ENCODE assay signal across 17 cellular contexts in the genomic region with DNA sequence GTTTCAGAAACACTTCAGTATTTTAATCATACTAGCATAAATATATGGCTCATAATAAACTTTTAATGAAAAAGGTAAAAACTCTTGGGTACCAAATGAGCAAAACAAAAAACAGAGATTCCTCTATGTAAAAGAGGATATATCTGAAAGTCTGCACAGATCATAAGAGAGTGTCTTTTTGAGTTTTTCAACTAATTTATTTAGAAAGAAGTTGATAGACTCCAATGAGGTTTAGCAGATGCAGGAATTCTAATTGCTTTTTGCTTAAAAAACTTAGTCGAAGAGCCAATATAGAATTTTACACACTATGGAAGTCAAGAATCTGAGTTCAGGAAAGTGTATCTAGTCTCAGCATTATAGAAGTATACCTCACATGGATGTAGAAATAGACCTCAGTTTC. TPM values are rescaled to one million over a fixed set of nuclear protein-coding genes. Genes with fewer than 3 reads are reported as not detected.
DNase-seq lines count a peak whose midpoint lies in the region; ATAC-seq and TF ChIP-seq lines count a peak whose summit lies in the region.
"Had no signal": no experiment of that assay in that cellular context is flagged by ENCODE, and none has a peak within 500 bp of the region (broad histone marks: within the 10 kb centered on the region; RNA-seq: fewer than 3 reads in every experiment).

No MANE protein-coding gene starts in this region.

- H3K4me3 Mint-ChIP-seq in brain (peak overlapping the region in 4 of 5 experiments; percentile 2 to 48 (median 34)), osteocyte (ENCODE audit: unreplicated experiment) (no peak overlapping the region)
- no peak overlapping the region for H3K4me3 Mint-ChIP-seq in activated T-helper 17 cell treated with anti-CD3 and anti-CD28 coated beads, Interleukin-2, amount 50 U/mL, for 72 hours
- H3K4me3 Mint-ChIP-seq: activated CD8-positive, alpha-beta T cell treated with anti-CD3 and anti-CD28 coated beads, Interleukin-2, amount 10 ng/mL, durations not matched to agents 7 days and 5 days; H9; naive thymus-derived CD4-positive, alpha-beta T cell; stimulated activated effector memory CD8-positive, alpha-beta T cell treated with anti-CD3 and anti-CD28 coated beads, Interleukin-12 subunit alpha, Interleukin-12 subunit beta, amount 100 ng/mL, for 72 hours had no signal

- H3K4me1 Mint-ChIP-seq in brain (peaks cover 38% of the 10 kb centered on the region), osteocyte (ENCODE audit: unreplicated experiment) (peaks cover 39% of the 10 kb centered on the region)
- peaks cover 14% of the 10 kb centered on the region for H3K4me1 Mint-ChIP-seq in activated T-helper 17 cell treated with anti-CD3 and anti-CD28 coated beads, Interleukin-2, amount 50 U/mL, for 72 hours

- H3K36me3 Mint-ChIP-seq in brain (peaks cover 2% of the 10 kb centered on the region), osteocyte (ENCODE audit: unreplicated experiment) (no peaks in the 10 kb centered on the region)
- H3K36me3 Mint-ChIP-seq in activated T-helper 17 cell treated with anti-CD3 and anti-CD28 coated beads, Interleukin-2, amount 50 U/mL, for 72 hours (ENCODE audit: low read depth): peaks cover 16% of the 10 kb centered on the region

- no peak for TF ChIP-seq CTCF in brain (conservative IDR thresholded peaks at IDR 0.05)
- no peak for TF ChIP-seq CTCF in osteocyte (IDR thresholded peaks at IDR 0.05)

- no peak for ATAC-seq in activated T-helper 17 cell treated with anti-CD3 and anti-CD28 coated beads, Interleukin-2, amount 50 U/mL, for 72 hours (replicated peaks)
- ATAC-seq: activated CD8-positive, alpha-beta T cell treated with anti-CD3 and anti-CD28 coated beads, Interleukin-2, amount 10 ng/mL, durations not matched to agents 7 days and 5 days; left lobe of liver; naive thymus-derived CD4-positive, alpha-beta T cell; sciatic nerve; stimulated activated effector memory CD8-positive, alpha-beta T cell treated with anti-CD3 and anti-CD28 coated beads, Interleukin-12 subunit alpha, Interleukin-12 subunit beta, amount 100 ng/mL, for 72 hours had no signal

- H3K27me3 Mint-ChIP-seq in brain: peaks cover 26% of the 10 kb centered on the region
- no peaks in the 10 kb centered on the region for H3K27me3 Mint-ChIP-seq in osteocyte (ENCODE audit: unreplicated experiment)
- H3K27me3 Mint-ChIP-seq in activated T-helper 17 cell treated with anti-CD3 and anti-CD28 coated beads, Interleukin-2, amount 50 U/mL, for 72 hours: no peaks in the 10 kb centered on the region

- H3K9me3 Mint-ChIP-seq in brain (peaks cover 0 to 4% (median 0%) of the 10 kb centered on the region in 5 experiments), osteocyte (ENCODE audit: unreplicated experiment) (no peaks in the 10 kb centered on the region)
- no peaks in the 10 kb centered on the region for H3K9me3 Mint-ChIP-seq in activated T-helper 17 cell treated with anti-CD3 and anti-CD28 coated beads, Interleukin-2, amount 50 U/mL, for 72 hours
- H3K9me3 Mint-ChIP-seq: H9; naive thymus-derived CD4-positive, alpha-beta T cell; stimulated activated effector memory CD8-positive, alpha-beta T cell treated with anti-CD3 and anti-CD28 coated beads, Interleukin-12 subunit alpha, Interleukin-12 subunit beta, amount 100 ng/mL, for 72 hours had no signal

- H3K27ac Mint-ChIP-seq in brain: peak overlapping the region in 1 of 5 experiments; percentile 84
- peak overlapping the region; percentile 58 for H3K27ac Mint-ChIP-seq in osteocyte (ENCODE audit: unreplicated experiment)
- no peak overlapping the region for H3K27ac Mint-ChIP-seq in activated T-helper 17 cell treated with anti-CD3 and anti-CD28 coated beads, Interleukin-2, amount 50 U/mL, for 72 hours
- H3K27ac Mint-ChIP-seq: activated CD8-positive, alpha-beta T cell treated with anti-CD3 and anti-CD28 coated beads, Interleukin-2, amount 10 ng/mL, durations not matched to agents 7 days and 5 days; stimulated activated effector memory CD8-positive, alpha-beta T cell treated with anti-CD3 and anti-CD28 coated beads, Interleukin-12 subunit alpha, Interleukin-12 subunit beta, amount 100 ng/mL, for 72 hours had no signal

- peak; percentile 5 for DNase-seq in A172 (ENCODE audit: low spot score)
- DNase-seq in DMS53 (lab: John Stamatoyannopoulos, UW): peak; percentile 47
- no peak for DNase-seq in osteocyte (ENCODE audit: extremely low spot score, unreplicated experiment)
- DNase-seq in T-helper 1 cell: no peak
- no peak for DNase-seq in stimulated activated CD4-positive, alpha-beta T cell treated with anti-CD3 and anti-CD28 coated beads, Interleukin-4, amount 100 ng/mL, for 4 hours
- DNase-seq: activated CD8-positive, alpha-beta T cell treated with anti-CD3 and anti-CD28 coated beads, Interleukin-2, amount 10 ng/mL, durations not matched to agents 7 days and 5 days; amniotic stem cell; cortex of kidney; H9; head of caudate nucleus; naive thymus-derived CD4-positive, alpha-beta T cell; NCI-H1048 had no signal

RNA-seq across cellular contexts. Expression of a gene that starts 3.4 kb away (rescaled TPM):
- 22.7 and 26.0 TPM in 2 replicates for total RNA-seq in A172 (2014; rRNA removed; shearing (Covaris generic))
- polyA plus RNA-seq in brain (ENCODE audit: insufficient read depth, low read depth, low replicate concordance): 17.4 TPM
- 43.9 and 56.5 TPM in 2 replicates for total RNA-seq in osteocyte
- total RNA-seq in activated T-helper 17 cell treated with anti-CD3 and anti-CD28 coated beads, Interleukin-2, amount 50 U/mL, for 72 hours: 10 to 100 TPM; 45.2 to 50.1 TPM

RNA-seq across cellular contexts. Expression of a gene that starts 5.1 kb away (rescaled TPM):
- 0.53 and 2.4 TPM in 2 replicates for total RNA-seq in A172 (2014; rRNA removed; shearing (Covaris generic))
- polyA plus RNA-seq in brain (ENCODE audit: insufficient read depth, low read depth, low replicate concordance): 0.46 TPM
- 4.3 and 4.9 TPM in 2 replicates for total RNA-seq in osteocyte
- total RNA-seq in activated T-helper 17 cell treated with anti-CD3 and anti-CD28 coated beads, Interleukin-2, amount 50 U/mL, for 72 hours: under 1 TPM; 0.06 to 0.95 TPM

Comparison
In these comparisons a context has a peak if more than half of its experiments do, and no peak if none do; other contexts are left out.
1. DNase-seq: peak in A172 (single experiment) and DMS53 (single experiment); none in osteocyte (single experiment), T-helper 1 cell (0 of 5) and stimulated activated CD4-positive, alpha-beta T cell treated with anti-CD3 and anti-CD28 coated beads, Interleukin-4, amount 100 ng/mL, for 4 hours (0 of 2).
2. H3K4me3 Mint-ChIP-seq: peak in brain (4 of 5); none in osteocyte (single experiment) and activated T-helper 17 cell treated with anti-CD3 and anti-CD28 coated beads, Interleukin-2, amount 50 U/mL, for 72 hours (single experiment).